In genomic region chr6:33116881-33117711, GRCh38 we compare ENCODE assay signal across 13 cellular contexts. TPM values are rescaled to one million over a fixed set of nuclear protein-coding genes. Genes with fewer than 3 reads are reported as not detected.
DNase-seq lines count a peak whose midpoint lies in the region; ATAC-seq lines count a peak whose summit lies in the region.
"Had no signal": no experiment of that assay in that cellular context is flagged by ENCODE, and none has a peak within 500 bp of the region (broad histone marks: within the 10 kb centered on the region; RNA-seq: fewer than 3 reads in every experiment).

No MANE protein-coding gene starts in this region.

- H3K4me1 Mint-ChIP-seq in natural killer cell treated with Interleukin-12 subunit alpha and Interleukin-12 subunit beta and Interleukin-15 and Interleukin-18, amount 100 ng/mL, for 72 hours (ENCODE audit: low read depth in 2 of 2) = peaks cover 6 to 11% of the 10 kb centered on the region in 2 donors

- H3K9ac ChIP-seq in HUES6 (ENCODE audit: low read length) = peak overlapping the region; percentile 98

- H3K4me3 Mint-ChIP-seq in natural killer cell treated with Interleukin-12 subunit alpha and Interleukin-12 subunit beta and Interleukin-15 and Interleukin-18, amount 100 ng/mL, for 72 hours = no peak overlapping the region

- in situ Hi-C loops in ACHN (cut with HindIII; ENCODE audit: low pct_ligation_motif_present, low pct_unique_long_range_greater_than_20kb, low sequenced_read_pairs) = no loop called here

- peak; percentile 22 for DNase-seq in Daoy (ENCODE audit: low read depth)
- peak; percentile 31 for DNase-seq in cerebellum (ENCODE audit: low spot score)
- DNase-seq in natural killer cell treated with Interleukin-12 subunit alpha and Interleukin-12 subunit beta and Interleukin-15 and Interleukin-18, amount 100 ng/mL, for 72 hours (ENCODE audit: low spot score) = no peak
- no peak for DNase-seq in NCI-H187 treated with DMSO at 0.1 percent for 48 hours (lab: John Stamatoyannopoulos, UW)
- DNase-seq in ACHN = no peak
- DNase-seq in NCI-H1417 treated with DMSO at 0.1 percent for 48 hours (lab: John Stamatoyannopoulos, UW) = no peak
- DNase-seq: activated CD4-positive, alpha-beta T cell treated with anti-CD3 and anti-CD28 coated beads for 4 hours; brain microvascular endothelial cell; left ventricle myocardium superior; NCI-H1930; Right ventricle myocardium superior had no signal

- H3K4me3 ChIP-seq in HUES6 (ENCODE audit: low read depth, low read length) = peak overlapping the region; percentile 87

- H3K27me3 ChIP-seq in HUES6 (ENCODE audit: control insufficient read depth, insufficient read depth, low read length) = peaks cover 29% of the 10 kb centered on the region; the same call in 1 of the 2 replicates

- H3K27ac Mint-ChIP-seq in natural killer cell treated with Interleukin-12 subunit alpha and Interleukin-12 subunit beta and Interleukin-15 and Interleukin-18, amount 100 ng/mL, for 72 hours = no peak overlapping the region

- ATAC-seq in natural killer cell treated with Interleukin-12 subunit alpha and Interleukin-12 subunit beta and Interleukin-15 and Interleukin-18, amount 100 ng/mL, for 72 hours = peak; percentile 9 to 31
- no peak for ATAC-seq in GM18873 (IDR thresholded peaks at IDR 0.05; ENCODE audit: low FRiP score, unreplicated experiment)
- ATAC-seq: left ventricle myocardium superior had no signal

- peaks cover 25% of the 10 kb centered on the region for H3K4me1 ChIP-seq in HUES6 (ENCODE audit: control insufficient read depth, insufficient read depth, low read length)

- H3K9me3 Mint-ChIP-seq in natural killer cell treated with Interleukin-12 subunit alpha and Interleukin-12 subunit beta and Interleukin-15 and Interleukin-18, amount 100 ng/mL, for 72 hours = no peaks in the 10 kb centered on the region

- no peaks in the 10 kb centered on the region for H3K36me3 Mint-ChIP-seq in natural killer cell treated with Interleukin-12 subunit alpha and Interleukin-12 subunit beta and Interleukin-15 and Interleukin-18, amount 100 ng/mL, for 72 hours

- H3K27ac ChIP-seq in HUES6 (ENCODE audit: low read depth, low read length) = peak overlapping the region; percentile 98
- H3K27ac ChIP-seq: brain microvascular endothelial cell had no signal

- H3K27me3 Mint-ChIP-seq in natural killer cell treated with Interleukin-12 subunit alpha and Interleukin-12 subunit beta and Interleukin-15 and Interleukin-18, amount 100 ng/mL, for 72 hours = peaks cover 51 to 52% of the 10 kb centered on the region in 2 donors

- no peaks in the 10 kb centered on the region for H3K9me3 ChIP-seq in HUES6 (ENCODE audit: control insufficient read depth, insufficient read depth, low read depth, low read length)

- no peaks in the 10 kb centered on the region for H3K36me3 ChIP-seq in HUES6 (ENCODE audit: control insufficient read depth, insufficient read depth, low read length)
- H3K36me3 ChIP-seq: brain microvascular endothelial cell had no signal

RNA-seq across cellular contexts. Expression of gene HLA-DPB1, which starts 41.3 kb away (rescaled TPM):
- total RNA-seq in Daoy (2014; rRNA removed; shearing (Covaris generic)) = 25.4 and 34.6 TPM in 2 replicates
- total RNA-seq in cerebellum = 1.8 TPM
- 10 to 100 TPM; 14.7 to 93.6 TPM for total RNA-seq in natural killer cell treated with Interleukin-12 subunit alpha and Interleukin-12 subunit beta and Interleukin-15 and Interleukin-18, amount 100 ng/mL, for 72 hours

RNA-seq across cellular contexts. Expression of gene HLA-DPA1, which starts 43.6 kb away (rescaled TPM):
- total RNA-seq in Daoy (2014; rRNA removed; shearing (Covaris generic)) = 4.2 and 13.8 TPM in 2 replicates
- 1.9 TPM for total RNA-seq in cerebellum
- 100 to 1,000 TPM in 1 of 2 donors, 10 to 100 TPM in 1; 33.8 to 145 TPM for total RNA-seq in natural killer cell treated with Interleukin-12 subunit alpha and Interleukin-12 subunit beta and Interleukin-15 and Interleukin-18, amount 100 ng/mL, for 72 hours

Comparison
In these comparisons a context has a peak if more than half of its experiments do, and no peak if none do; other contexts are left out.
1. DNase-seq: peak in Daoy (single experiment) and cerebellum (single experiment); none in natural killer cell treated with Interleukin-12 subunit alpha and Interleukin-12 subunit beta and Interleukin-15 and Interleukin-18, amount 100 ng/mL, for 72 hours (single experiment), NCI-H187 treated with DMSO at 0.1 percent for 48 hours (single experiment), ACHN (single experiment) and NCI-H1417 treated with DMSO at 0.1 percent for 48 hours (single experiment).